In the genomic region with DNA sequence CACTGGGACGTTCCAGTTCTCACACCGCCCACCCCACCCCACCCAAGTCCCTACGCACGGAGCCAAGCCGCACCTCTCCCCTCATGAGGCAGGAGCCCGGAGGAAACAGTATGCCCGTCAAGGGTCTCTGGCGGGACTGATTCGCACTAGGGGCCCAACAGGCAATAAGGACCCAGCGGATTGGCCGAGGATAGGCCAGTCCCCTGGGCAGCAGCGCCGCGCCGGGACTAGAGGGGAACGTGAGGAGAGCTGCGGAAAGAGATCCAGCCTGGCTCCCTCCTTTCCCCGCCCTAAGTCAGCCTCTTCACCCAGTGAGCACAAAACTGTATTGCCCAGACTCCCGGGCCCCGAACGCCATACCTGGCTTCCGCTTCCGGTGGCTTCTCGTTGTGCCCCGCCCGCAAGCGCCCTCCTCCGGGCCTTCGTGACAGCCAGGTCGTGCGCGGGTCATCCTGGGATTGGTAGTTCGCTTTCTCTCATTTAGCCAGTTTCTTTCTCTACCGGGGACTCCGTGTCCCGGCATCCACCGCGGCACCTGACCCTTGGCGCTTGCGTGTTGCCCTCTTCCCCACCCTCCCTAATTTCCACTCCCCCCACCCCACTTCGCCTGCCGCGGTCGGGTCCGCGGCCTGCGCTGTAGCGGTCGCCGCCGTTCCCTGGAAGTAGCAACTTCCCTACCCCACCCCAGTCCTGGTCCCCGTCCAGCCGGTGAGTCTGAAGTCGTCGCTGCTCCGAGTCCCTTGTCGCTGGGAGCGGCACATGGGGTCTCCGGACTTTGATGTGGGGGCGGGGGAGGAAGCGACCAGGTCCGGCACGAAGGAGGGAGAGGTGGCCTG, we compare ENCODE assay signal across 8 cellular contexts. TPM values are rescaled to one million over a fixed set of nuclear protein-coding genes. Genes with fewer than 3 reads are reported as not detected.
DNase-seq lines count a peak whose midpoint lies in the region; ATAC-seq and TF ChIP-seq lines count a peak whose summit lies in the region.

A gene (plus strand): TSS at position 580 of the 836 bp plus-strand sequence. CDS start 752 bp downstream, outside the sequence.

- H3K4me1 Mint-ChIP-seq in activated T-helper 17 cell treated with anti-CD3 and anti-CD28 coated beads, Interleukin-2, amount 50 U/mL, for 72 hours = peaks cover 23% of the 10 kb centered on the region
- peaks cover 48 to 49% of the 10 kb centered on the region in 2 donors for H3K4me1 Mint-ChIP-seq in natural killer cell treated with Interleukin-12 subunit alpha and Interleukin-12 subunit beta and Interleukin-15 and Interleukin-18, amount 100 ng/mL, for 72 hours (ENCODE audit: low read depth in 2 of 2)

- no peak for TF ChIP-seq CTCF in LNCaP clone FGC (IDR thresholded peaks at IDR 0.05; ENCODE audit: control insufficient read depth, extremely low read depth, insufficient read depth)
- TF ChIP-seq CTCF in RWPE1 (conservative IDR thresholded peaks at IDR 0.05; ENCODE audit: low read depth) = no peak
- no peak for TF ChIP-seq CTCF in fibroblast of mammary gland (conservative IDR thresholded peaks at IDR 0.05; ENCODE audit: control insufficient read depth, insufficient read depth, low read depth, low read length)

- DNase-seq in EH (ENCODE audit: low read depth) (peak; percentile 98), GOT3 (lab: John Stamatoyannopoulos, UW) (peak; percentile 88), LNCaP clone FGC (ENCODE audit: low read depth) (peak; percentile 93), RWPE1 (ENCODE audit: low spot score) (peak; percentile 96), fibroblast of mammary gland (ENCODE audit: low read depth) (peak; percentile 95)
- peak; percentile 99 for DNase-seq in natural killer cell treated with Interleukin-12 subunit alpha and Interleukin-12 subunit beta and Interleukin-15 and Interleukin-18, amount 100 ng/mL, for 72 hours (ENCODE audit: low spot score)
- peak; percentile 98 for DNase-seq in stimulated activated naive CD8-positive, alpha-beta T cell treated with anti-CD3 and anti-CD28 coated beads, Interleukin-15, Interleukin-2, amounts not matched to agents 100 U/mL and 50 U/mL, for 24 hours

- peak within 1 kb of the TSS; percentile 98 for H3K27ac ChIP-seq in RWPE1

- ATAC-seq in activated T-helper 17 cell treated with anti-CD3 and anti-CD28 coated beads, Interleukin-2, amount 50 U/mL, for 72 hours (replicated peaks) = peak; percentile 93
- ATAC-seq in natural killer cell treated with Interleukin-12 subunit alpha and Interleukin-12 subunit beta and Interleukin-15 and Interleukin-18, amount 100 ng/mL, for 72 hours = peak; percentile 93 to 95
- peak; percentile 89 for ATAC-seq in stimulated activated naive CD8-positive, alpha-beta T cell treated with anti-CD3 and anti-CD28 coated beads, Interleukin-15, Interleukin-2, amounts not matched to agents 100 U/mL and 50 U/mL, for 24 hours

- H3K27me3 Mint-ChIP-seq in activated T-helper 17 cell treated with anti-CD3 and anti-CD28 coated beads, Interleukin-2, amount 50 U/mL, for 72 hours = no peaks in the 10 kb centered on the region
- no peaks in the 10 kb centered on the region for H3K27me3 Mint-ChIP-seq in natural killer cell treated with Interleukin-12 subunit alpha and Interleukin-12 subunit beta and Interleukin-15 and Interleukin-18, amount 100 ng/mL, for 72 hours

- peaks cover 96% of the 10 kb centered on the region for H3K36me3 Mint-ChIP-seq in activated T-helper 17 cell treated with anti-CD3 and anti-CD28 coated beads, Interleukin-2, amount 50 U/mL, for 72 hours (ENCODE audit: low read depth)
- H3K36me3 Mint-ChIP-seq in natural killer cell treated with Interleukin-12 subunit alpha and Interleukin-12 subunit beta and Interleukin-15 and Interleukin-18, amount 100 ng/mL, for 72 hours = peaks cover 30% of the 10 kb centered on the region

- peak within 1 kb of the TSS; percentile 96 for H3K4me3 Mint-ChIP-seq in activated T-helper 17 cell treated with anti-CD3 and anti-CD28 coated beads, Interleukin-2, amount 50 U/mL, for 72 hours
- H3K4me3 Mint-ChIP-seq in natural killer cell treated with Interleukin-12 subunit alpha and Interleukin-12 subunit beta and Interleukin-15 and Interleukin-18, amount 100 ng/mL, for 72 hours = peak within 1 kb of the TSS; percentile 97

- peak within 1 kb of the TSS; percentile 76 for H3K4me3 ChIP-seq in LNCaP clone FGC (ENCODE audit: low read depth, low read length)
- peak within 1 kb of the TSS; percentile 93 for H3K4me3 ChIP-seq in fibroblast of mammary gland (ENCODE audit: control insufficient read depth, low read depth, low read length)

- POLR2A ChIA-PET in RWPE1 (lab: Yijun Ruan, JAX; ENCODE audit: low non-redundant PET) = interaction anchor here (0.5 to 1.1 kb wide), 2 partner anchors 13 to 1307 kb away, joined by 4 to 6 read pairs; a partner anchor contains a TSS

- CTCF ChIA-PET in RWPE1 (lab: Yijun Ruan, JAX) = no interaction called here

- peak within 1 kb of the TSS; percentile 97 for H3K27ac Mint-ChIP-seq in activated T-helper 17 cell treated with anti-CD3 and anti-CD28 coated beads, Interleukin-2, amount 50 U/mL, for 72 hours
- H3K27ac Mint-ChIP-seq in natural killer cell treated with Interleukin-12 subunit alpha and Interleukin-12 subunit beta and Interleukin-15 and Interleukin-18, amount 100 ng/mL, for 72 hours = peak within 1 kb of the TSS; percentile 93 to 99

- H3K9me3 Mint-ChIP-seq in activated T-helper 17 cell treated with anti-CD3 and anti-CD28 coated beads, Interleukin-2, amount 50 U/mL, for 72 hours = no peaks in the 10 kb centered on the region
- H3K9me3 Mint-ChIP-seq in natural killer cell treated with Interleukin-12 subunit alpha and Interleukin-12 subunit beta and Interleukin-15 and Interleukin-18, amount 100 ng/mL, for 72 hours = no peaks in the 10 kb centered on the region

RNA-seq across cellular contexts. Expression of the gene that starts here (rescaled TPM):
- 100 to 1,000 TPM; 204 to 245 TPM for total RNA-seq in activated T-helper 17 cell treated with anti-CD3 and anti-CD28 coated beads, Interleukin-2, amount 50 U/mL, for 72 hours
- 100 to 1,000 TPM; 205 to 247 TPM for total RNA-seq in natural killer cell treated with Interleukin-12 subunit alpha and Interleukin-12 subunit beta and Interleukin-15 and Interleukin-18, amount 100 ng/mL, for 72 hours

Comparison
In these comparisons a context has a peak if more than half of its experiments do, and no peak if none do; other contexts are left out.
1. Peak in every context shown above with its lines: DNase-seq, ATAC-seq, H3K4me3 ChIP-seq and H3K27ac ChIP-seq.